Comparison of ENCODE assay signal across 21 cellular contexts in genomic region chr19:6717036-6717435, GRCh38. TPM values are rescaled to one million over a fixed set of nuclear protein-coding genes. Genes with fewer than 3 reads are reported as not detected.
DNase-seq lines count a peak whose midpoint lies in the region; ATAC-seq and TF ChIP-seq lines count a peak whose summit lies in the region.
"Had no signal": no experiment of that assay in that cellular context is flagged by ENCODE, and none has a peak within 500 bp of the region (broad histone marks: within the 10 kb centered on the region; RNA-seq: fewer than 3 reads in every experiment).

No MANE protein-coding gene starts in this region.

- no peak overlapping the region for H3K4ac ChIP-seq in mesenchymal stem cell (ENCODE audit: low read depth in 1 of 2, low read length in 2 of 2)

- no peak for ATAC-seq in natural killer cell treated with Interleukin-12 subunit alpha and Interleukin-12 subunit beta and Interleukin-15 and Interleukin-18, amount 100 ng/mL, for 72 hours
- no peak for ATAC-seq in natural killer cell
- ATAC-seq in stimulated activated naive B cell treated with anti-CD40 and anti-IgM and Interleukin-4, amounts not matched to agents 10 μg/mL and 1 μg/mL and 100 μg/mL, for 72 hours (replicated peaks): no peak
- ATAC-seq in activated CD4-positive, CD25-positive, alpha-beta regulatory T cell treated with anti-CD3 and anti-CD28 coated beads, Interleukin-2, amount 50 U/mL, for 24 hours: no peak
- ATAC-seq: activated CD8-positive, alpha-beta T cell treated with anti-CD3 and anti-CD28 coated beads, Interleukin-2, amount 10 ng/mL, durations not matched to agents 7 days and 5 days; body of pancreas; gastrocnemius medialis had no signal

- H3K36me3 Mint-ChIP-seq in natural killer cell treated with Interleukin-12 subunit alpha and Interleukin-12 subunit beta and Interleukin-15 and Interleukin-18, amount 100 ng/mL, for 72 hours: peaks cover 7% of the 10 kb centered on the region
- no peaks in the 10 kb centered on the region for H3K36me3 Mint-ChIP-seq in natural killer cell
- H3K36me3 Mint-ChIP-seq in stimulated activated naive B cell treated with anti-CD40 and anti-IgM and Interleukin-4, amounts not matched to agents 10 μg/mL and 1 μg/mL and 100 μg/mL, for 72 hours: no peaks in the 10 kb centered on the region
- H3K36me3 Mint-ChIP-seq: type B pancreatic cell had no signal

- no peak overlapping the region for H3K14ac ChIP-seq in mesenchymal stem cell (ENCODE audit: low read length in 2 of 2)

- no peaks in the 10 kb centered on the region for H4K20me1 ChIP-seq in OCI-LY3 (ENCODE audit: insufficient read depth, low read length)

- peaks cover 5% of the 10 kb centered on the region; the same call in 1 of the 2 replicates for H3K27me3 ChIP-seq in OCI-LY3 (ENCODE audit: low read depth, low read length)
- peaks cover 0 to 6% of the 10 kb centered on the region in 2 experiments for H3K27me3 ChIP-seq in mesenchymal stem cell (ENCODE audit: control insufficient read depth in 1 of 2, insufficient read depth in 1 of 2, low read length in 2 of 2)
- H3K27me3 ChIP-seq: body of pancreas had no signal

- intact Hi-C loops in natural killer cell (cut with micrococcal nuclease): loop anchor here (5.0 kb wide), 1 partner anchor 40 kb away; no protein-coding TSS in a partner anchor

- H2AK5ac ChIP-seq in mesenchymal stem cell (ENCODE audit: low read length, severe bottlenecking): no peak overlapping the region

- H2AFZ ChIP-seq in OCI-LY3 (ENCODE audit: low read depth, low read length) (no peak overlapping the region), mesenchymal stem cell (ENCODE audit: low read depth, low read length) (no peak overlapping the region)
- H2AFZ ChIP-seq: GM23248 had no signal

- TF ChIP-seq CTCF in natural killer cell (IDR thresholded peaks at IDR 0.05) (no peak), OCI-LY3 (IDR thresholded peaks at IDR 0.05; ENCODE audit: low read depth, low read length) (peak; percentile 37), epithelial cell of proximal tubule (conservative IDR thresholded peaks at IDR 0.05; ENCODE audit: low read depth, low read length) (peak; percentile 12)

- H3K9me3 Mint-ChIP-seq in natural killer cell treated with Interleukin-12 subunit alpha and Interleukin-12 subunit beta and Interleukin-15 and Interleukin-18, amount 100 ng/mL, for 72 hours: peaks cover 5% of the 10 kb centered on the region
- no peaks in the 10 kb centered on the region for H3K9me3 Mint-ChIP-seq in natural killer cell
- H3K9me3 Mint-ChIP-seq in stimulated activated naive B cell treated with anti-CD40 and anti-IgM and Interleukin-4, amounts not matched to agents 10 μg/mL and 1 μg/mL and 100 μg/mL, for 72 hours: peaks cover 4 to 5% of the 10 kb centered on the region in 2 donors

- no peak overlapping the region for H3K4me2 ChIP-seq in OCI-LY3 (ENCODE audit: low read length)
- H3K4me2 ChIP-seq in mesenchymal stem cell (ENCODE audit: low read length, poor library complexity, severe bottlenecking): no peak overlapping the region
- H3K4me2 ChIP-seq: KMS-11 had no signal

- no peak overlapping the region for H4K91ac ChIP-seq in mesenchymal stem cell (ENCODE audit: low read length)

- no peak overlapping the region for H2BK15ac ChIP-seq in mesenchymal stem cell (ENCODE audit: low read depth, poor library complexity, severe bottlenecking)

- no peaks in the 10 kb centered on the region for H3K79me2 ChIP-seq in OCI-LY3 (ENCODE audit: low read length)

- peak overlapping the region; percentile 12 to 17 for H3K27ac Mint-ChIP-seq in natural killer cell treated with Interleukin-12 subunit alpha and Interleukin-12 subunit beta and Interleukin-15 and Interleukin-18, amount 100 ng/mL, for 72 hours
- peak overlapping the region in 1 of 2 donors; percentile 16 for H3K27ac Mint-ChIP-seq in natural killer cell
- peak overlapping the region; percentile 11 for H3K27ac Mint-ChIP-seq in stimulated activated naive B cell treated with anti-CD40 and anti-IgM and Interleukin-4, amounts not matched to agents 10 μg/mL and 1 μg/mL and 100 μg/mL, for 72 hours
- H3K27ac Mint-ChIP-seq: type B pancreatic cell had no signal

- peaks cover 25% of the 10 kb centered on the region for H3K4me1 ChIP-seq in OCI-LY3 (ENCODE audit: low read length)
- peaks cover 5% of the 10 kb centered on the region for H3K4me1 ChIP-seq in mesenchymal stem cell (ENCODE audit: control insufficient read depth, insufficient read depth, low read depth, low read length)
- H3K4me1 ChIP-seq: gastrocnemius medialis had no signal

- no peak overlapping the region for H3K27ac ChIP-seq in OCI-LY3 (ENCODE audit: low read length)
- H3K27ac ChIP-seq in mesenchymal stem cell (ENCODE audit: low read length, poor library complexity, severe bottlenecking): no peak overlapping the region
- H3K27ac ChIP-seq: body of pancreas, gastrocnemius medialis, GM23248, KMS-11 had no signal

- H3K4me1 Mint-ChIP-seq in natural killer cell treated with Interleukin-12 subunit alpha and Interleukin-12 subunit beta and Interleukin-15 and Interleukin-18, amount 100 ng/mL, for 72 hours (ENCODE audit: low read depth in 2 of 2): peaks cover 31 to 34% of the 10 kb centered on the region in 2 donors
- H3K4me1 Mint-ChIP-seq in natural killer cell: peaks cover 19 to 21% of the 10 kb centered on the region in 2 donors
- H3K4me1 Mint-ChIP-seq in stimulated activated naive B cell treated with anti-CD40 and anti-IgM and Interleukin-4, amounts not matched to agents 10 μg/mL and 1 μg/mL and 100 μg/mL, for 72 hours: peaks cover 19 to 36% of the 10 kb centered on the region in 2 donors

- H3K9ac ChIP-seq in OCI-LY3 (ENCODE audit: low read length): no peak overlapping the region
- no peak overlapping the region for H3K9ac ChIP-seq in mesenchymal stem cell (ENCODE audit: low read length)
- H3K9ac ChIP-seq: GM23248, KMS-11 had no signal

- no peak overlapping the region for H2BK5ac ChIP-seq in mesenchymal stem cell (ENCODE audit: low read depth, low read length, poor library complexity, severe bottlenecking)

- 81% methylated on average over 10 of the region's 10 CpGs for WGBS in mesenchymal stem cell

- H3K18ac ChIP-seq in mesenchymal stem cell (ENCODE audit: low read depth in 1 of 2, low read length in 2 of 2): no peak overlapping the region

- no peak overlapping the region for H2BK12ac ChIP-seq in mesenchymal stem cell (ENCODE audit: low read length in 2 of 2)

- no peaks in the 10 kb centered on the region for H3K79me1 ChIP-seq in mesenchymal stem cell (replicated peaks; ENCODE audit: low read length, poor library complexity, severe bottlenecking)

- H3K4me3 Mint-ChIP-seq in natural killer cell treated with Interleukin-12 subunit alpha and Interleukin-12 subunit beta and Interleukin-15 and Interleukin-18, amount 100 ng/mL, for 72 hours: peak overlapping the region; percentile 4
- H3K4me3 Mint-ChIP-seq in natural killer cell: no peak overlapping the region
- H3K4me3 Mint-ChIP-seq in stimulated activated naive B cell treated with anti-CD40 and anti-IgM and Interleukin-4, amounts not matched to agents 10 μg/mL and 1 μg/mL and 100 μg/mL, for 72 hours: no peak overlapping the region
- H3K4me3 Mint-ChIP-seq: activated CD8-positive, alpha-beta T cell treated with anti-CD3 and anti-CD28 coated beads, Interleukin-2, amount 10 ng/mL, durations not matched to agents 7 days and 5 days; type B pancreatic cell had no signal

- no peak overlapping the region for H2BK120ac ChIP-seq in mesenchymal stem cell (ENCODE audit: low read depth, low read length)

- no peak overlapping the region for H4K8ac ChIP-seq in mesenchymal stem cell (ENCODE audit: low read length)

- H3K4me3 ChIP-seq in OCI-LY3 (ENCODE audit: low read length) (no peak overlapping the region), epithelial cell of proximal tubule (ENCODE audit: low read depth, low read length) (no peak overlapping the region), mesenchymal stem cell (ENCODE audit: insufficient read depth in 1 of 2, low read depth in 1 of 2, low read length in 2 of 2) (no peak overlapping the region)
- H3K4me3 ChIP-seq: body of pancreas, gastrocnemius medialis, GM23248 had no signal

- H3K23ac ChIP-seq in mesenchymal stem cell (ENCODE audit: low read length in 2 of 2): no peak overlapping the region

- peak; percentile 42 for DNase-seq in natural killer cell treated with Interleukin-12 subunit alpha and Interleukin-12 subunit beta and Interleukin-15 and Interleukin-18, amount 100 ng/mL, for 72 hours (ENCODE audit: low spot score)
- DNase-seq in natural killer cell (no peak), epithelial cell of proximal tubule (ENCODE audit: low read depth) (no peak), NCI-H774 (lab: John Stamatoyannopoulos, UW) (no peak), mesenchymal stem cell (no peak)
- no peak for DNase-seq in stimulated activated naive B cell treated with anti-CD40 and anti-IgM and Interleukin-4, amounts not matched to agents 10 μg/mL and 1 μg/mL and 100 μg/mL, for 72 hours
- DNase-seq: activated CD8-positive, alpha-beta T cell treated with anti-CD3 and anti-CD28 coated beads, Interleukin-2, amount 10 ng/mL, durations not matched to agents 7 days and 5 days; activated gamma-delta T cell treated with Interleukin-2 at 50 U/mL for 16 hours; AML-193; body of pancreas; effector CD8-positive, alpha-beta T cell; gastrocnemius medialis; GM23248; NCI-H1694 treated with DMSO at 0.1 percent for 48 hours; NCI-H524 treated with DMSO at 0.1 percent for 48 hours; stimulated activated CD4-positive, alpha-beta T cell treated with anti-CD3 and anti-CD28 coated beads, Interleukin-2, amount 100 ng/mL, for 48 hours had no signal

- peaks cover 5 to 8% of the 10 kb centered on the region in 2 donors for H3K27me3 Mint-ChIP-seq in natural killer cell treated with Interleukin-12 subunit alpha and Interleukin-12 subunit beta and Interleukin-15 and Interleukin-18, amount 100 ng/mL, for 72 hours
- H3K27me3 Mint-ChIP-seq in natural killer cell (ENCODE audit: low read depth in 2 of 2): peaks cover 0 to 6% of the 10 kb centered on the region in 2 donors
- H3K27me3 Mint-ChIP-seq in stimulated activated naive B cell treated with anti-CD40 and anti-IgM and Interleukin-4, amounts not matched to agents 10 μg/mL and 1 μg/mL and 100 μg/mL, for 72 hours: peaks cover 0 to 10% of the 10 kb centered on the region in 2 donors

- H3K9me3 ChIP-seq in OCI-LY3 (ENCODE audit: insufficient read depth, low read length): no peaks in the 10 kb centered on the region
- H3K9me3 ChIP-seq in mesenchymal stem cell (ENCODE audit: control insufficient read depth, low read length): no peaks in the 10 kb centered on the region
- H3K9me3 ChIP-seq: body of pancreas, gastrocnemius medialis had no signal

- H3K36me3 ChIP-seq in OCI-LY3 (replicated peaks; ENCODE audit: low read depth, low read length) (no peaks in the 10 kb centered on the region), mesenchymal stem cell (ENCODE audit: control insufficient read depth in 1 of 2, insufficient read depth in 2 of 2, low read depth in 1 of 2, low read length in 2 of 2) (peaks cover 3 to 36% of the 10 kb centered on the region in 2 experiments)
- H3K36me3 ChIP-seq: gastrocnemius medialis had no signal

RNA-seq across cellular contexts. Expression of gene C3, which starts 3.4 kb away (rescaled TPM):
- 1 to 10 TPM; 3.5 to 9.2 TPM for total RNA-seq in natural killer cell treated with Interleukin-12 subunit alpha and Interleukin-12 subunit beta and Interleukin-15 and Interleukin-18, amount 100 ng/mL, for 72 hours
- total RNA-seq in natural killer cell (1 to 10 TPM in 1 of 3 donors, under 1 TPM in 1, not detected in 1; 0.38 to 5.5 TPM), epithelial cell of proximal tubule (10.0 and 16.1 TPM in 2 replicates)
- 2.3 TPM for polyA plus RNA-seq in mesenchymal stem cell (2013, experiment 1 of 2)
- 2.7 TPM for polyA plus RNA-seq in mesenchymal stem cell (2013, experiment 2 of 2)

RNA-seq across cellular contexts. Expression of gene GPR108, which starts 20.3 kb away (rescaled TPM):
- total RNA-seq in natural killer cell treated with Interleukin-12 subunit alpha and Interleukin-12 subunit beta and Interleukin-15 and Interleukin-18, amount 100 ng/mL, for 72 hours: 10 to 100 TPM; 67.4 to 70.4 TPM
- 10 to 100 TPM; 66.1 to 78.0 (median 76.9) TPM for total RNA-seq in natural killer cell
- 29.3 and 58.2 TPM in 2 replicates for total RNA-seq in epithelial cell of proximal tubule
- polyA plus RNA-seq in mesenchymal stem cell (2013, experiment 1 of 2): 63.6 TPM
- polyA plus RNA-seq in mesenchymal stem cell (2013, experiment 2 of 2): 61.8 TPM

RNA-seq across cellular contexts. Expression of gene TRIP10, which starts 22.4 kb away (rescaled TPM):
- total RNA-seq in natural killer cell treated with Interleukin-12 subunit alpha and Interleukin-12 subunit beta and Interleukin-15 and Interleukin-18, amount 100 ng/mL, for 72 hours: 10 to 100 TPM; 44.8 to 76.5 TPM
- total RNA-seq in natural killer cell (1 to 10 TPM; 1.0 to 5.2 (median 3.3) TPM), epithelial cell of proximal tubule (43.5 and 62.4 TPM in 2 replicates)
- 53.2 TPM for polyA plus RNA-seq in mesenchymal stem cell (2013, experiment 1 of 2)
- 50.7 TPM for polyA plus RNA-seq in mesenchymal stem cell (2013, experiment 2 of 2)

RNA-seq across cellular contexts. Expression of gene TNFSF14, which starts 47.1 kb away (rescaled TPM):
- 10 to 100 TPM in 1 of 2 donors, 1 to 10 TPM in 1; 4.5 to 11.3 TPM for total RNA-seq in natural killer cell treated with Interleukin-12 subunit alpha and Interleukin-12 subunit beta and Interleukin-15 and Interleukin-18, amount 100 ng/mL, for 72 hours
- total RNA-seq in natural killer cell: 10 to 100 TPM; 10.8 to 20.0 (median 11.8) TPM
- total RNA-seq in epithelial cell of proximal tubule: not detected in 2 replicates
- not detected for polyA plus RNA-seq in mesenchymal stem cell (2013, experiment 1 of 2)
- not detected for polyA plus RNA-seq in mesenchymal stem cell (2013, experiment 2 of 2)
- total RNA-seq: gastrocnemius medialis, GM23248, RPMI7951 had no signal
- polyA plus RNA-seq: GM23248 had no signal

RNA-seq across cellular contexts. Expression of gene SH2D3A, which starts 50.2 kb away (rescaled TPM):
- total RNA-seq in natural killer cell treated with Interleukin-12 subunit alpha and Interleukin-12 subunit beta and Interleukin-15 and Interleukin-18, amount 100 ng/mL, for 72 hours: 10 to 100 TPM; 15.2 to 17.8 TPM
- total RNA-seq in natural killer cell (10 to 100 TPM; 14.6 to 20.1 (median 15.3) TPM), epithelial cell of proximal tubule (26.6 and 27.6 TPM in 2 replicates)
- polyA plus RNA-seq in mesenchymal stem cell (2013, experiment 1 of 2): not detected
- polyA plus RNA-seq in mesenchymal stem cell (2013, experiment 2 of 2): 0.07 TPM
- total RNA-seq: gastrocnemius medialis, GM23248, RPMI7951 had no signal
- polyA plus RNA-seq: GM23248 had no signal
